In the genomic region with DNA sequence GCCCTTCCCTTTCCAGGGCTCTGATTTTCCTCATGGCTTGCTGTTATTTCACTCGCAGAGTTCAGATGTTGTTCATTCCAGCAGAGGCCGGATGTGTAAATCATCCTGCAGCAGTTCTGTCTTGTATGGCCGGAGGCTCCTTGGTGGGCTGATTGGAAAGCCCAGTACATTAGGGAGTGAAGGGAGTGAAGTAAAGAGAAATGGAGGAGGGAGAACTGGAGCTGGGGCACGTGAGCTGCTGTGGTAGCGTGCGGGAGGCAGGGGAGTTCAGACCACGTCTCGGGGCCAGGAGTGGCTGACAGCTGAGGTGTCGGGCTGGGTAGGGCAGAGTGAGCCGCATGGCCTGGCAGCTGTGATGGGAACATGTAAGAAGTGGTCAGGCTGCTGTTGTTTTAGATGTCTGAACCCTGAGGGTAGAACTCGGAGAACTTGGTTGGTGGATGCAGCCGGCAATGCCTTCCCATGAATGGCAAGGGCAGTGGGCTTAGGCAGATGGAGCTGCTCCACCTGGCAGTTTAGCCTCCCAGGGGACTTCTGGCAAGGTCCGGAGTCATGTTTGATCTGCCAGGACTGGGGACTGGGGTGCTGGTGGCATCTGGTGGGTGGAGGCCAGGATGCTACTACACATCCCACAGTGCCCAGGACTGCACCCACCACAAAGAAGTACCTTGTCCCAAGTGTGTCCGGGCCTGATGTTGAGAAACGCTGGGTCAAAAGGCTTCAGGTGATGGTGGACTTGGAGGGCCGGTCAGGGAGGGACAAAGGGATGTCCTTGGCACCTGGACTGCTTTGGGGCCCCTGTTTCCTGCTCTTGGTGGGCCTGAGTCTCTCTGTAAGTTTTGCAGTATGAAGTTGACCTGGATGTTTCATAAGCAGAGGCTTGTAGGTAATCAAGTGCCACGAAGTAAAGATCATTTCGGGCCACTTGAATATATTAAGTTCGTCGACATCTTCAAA, we compare ENCODE assay signal across 10 cellular contexts. TPM values are rescaled to one million over a fixed set of nuclear protein-coding genes. Genes with fewer than 3 reads are reported as not detected.
DNase-seq lines count a peak whose midpoint lies in the region; TF ChIP-seq lines count a peak whose summit lies in the region.
"Had no signal": no experiment of that assay in that cellular context is flagged by ENCODE, and none has a peak within 500 bp of the region (broad histone marks: within the 10 kb centered on the region; RNA-seq: fewer than 3 reads in every experiment).

No MANE protein-coding gene starts in this region.

- no peak for TF ChIP-seq POLR2A in stomach (IDR thresholded peaks at IDR 0.05)

- peak overlapping the region; percentile 62 to 82 (median 75) for H3K27ac ChIP-seq in stomach
- H3K27ac ChIP-seq: VCaP had no signal

- intact Hi-C loops in stomach (cut with DNase I; ENCODE audit: low total_unique reads): no loop called here

- H3K4me1 ChIP-seq in stomach: peaks cover 53 to 94% (median 73%) of the 10 kb centered on the region in 4 donors

- no peaks in the 10 kb centered on the region for H3K9me3 ChIP-seq in stomach

- H3K27me3 ChIP-seq in kidney epithelial cell (ENCODE audit: control insufficient read depth, insufficient read depth, low read length): no peaks in the 10 kb centered on the region
- no peaks in the 10 kb centered on the region for H3K27me3 ChIP-seq in stomach

- TF ChIP-seq CTCF in brain (conservative IDR thresholded peaks at IDR 0.05) (no peak), kidney epithelial cell (IDR thresholded peaks at IDR 0.05; ENCODE audit: insufficient read depth, low read length, poor library complexity, severe bottlenecking) (no peak), stomach (IDR thresholded peaks at IDR 0.05) (no peak)

- WGBS in stomach, 5 donors: 73 to 85% (median 77%) methylated on average over 20 of the region's 20 CpGs

- no peaks in the 10 kb centered on the region for H3K9me3 Mint-ChIP-seq in brain
- H3K9me3 Mint-ChIP-seq: naive thymus-derived CD4-positive, alpha-beta T cell had no signal

- H3K4me3 ChIP-seq in kidney epithelial cell (ENCODE audit: low read depth, low read length) (no peak overlapping the region), stomach (no peak overlapping the region)

- H3K36me3 ChIP-seq in kidney epithelial cell (ENCODE audit: control insufficient read depth, insufficient read depth, low read length): no peaks in the 10 kb centered on the region
- H3K36me3 ChIP-seq in stomach: no peaks in the 10 kb centered on the region

- H3K27me3 Mint-ChIP-seq in brain: no peaks in the 10 kb centered on the region

- H3K4me1 Mint-ChIP-seq in brain: peaks cover 95% of the 10 kb centered on the region

- H3K27ac Mint-ChIP-seq in brain: peak overlapping the region; percentile 15 to 87 (median 60)
- H3K27ac Mint-ChIP-seq: naive thymus-derived CD4-positive, alpha-beta T cell had no signal

- peaks cover 2% of the 10 kb centered on the region for H3K36me3 Mint-ChIP-seq in brain
- H3K36me3 Mint-ChIP-seq: naive thymus-derived CD4-positive, alpha-beta T cell had no signal

- DNase-seq in HK-2 (ENCODE audit: unreplicated experiment) (peak; percentile 59), kidney epithelial cell (ENCODE audit: low read depth) (peak; percentile 60), stomach (no peak), NOMO-1 treated with DMSO at 0.1 percent for 48 hours (lab: John Stamatoyannopoulos, UW; ENCODE audit: unreplicated experiment) (no peak), SHP77 treated with DMSO at 0.1 percent for 48 hours (lab: John Stamatoyannopoulos, UW) (no peak), retina (no peak)
- DNase-seq in stimulated activated naive CD4-positive, alpha-beta T cell treated with Interleukin-2 at 50 U/mL for 16 hours (lab: John Stamatoyannopoulos, UW): no peak
- DNase-seq: naive thymus-derived CD4-positive, alpha-beta T cell had no signal

- TF ChIP-seq EP300 in stomach (IDR thresholded peaks at IDR 0.05): no peak

- H3K4me3 Mint-ChIP-seq in brain: peak overlapping the region in 1 of 5 experiments; percentile 22
- H3K4me3 Mint-ChIP-seq: naive thymus-derived CD4-positive, alpha-beta T cell had no signal

RNA-seq across cellular contexts. Expression of gene ASAP2, which starts 29.1 kb away (rescaled TPM):
- polyA plus RNA-seq in brain (ENCODE audit: insufficient read depth, low read depth, low replicate concordance): 7.0 TPM
- total RNA-seq in kidney epithelial cell: 38.1 and 42.2 TPM in 2 replicates
- total RNA-seq in stomach: 10 to 100 TPM; 32.1 to 55.4 (median 37.1) TPM
- polyA plus RNA-seq in stomach: 10 to 100 TPM in 1 of 3 donors, 1 to 10 TPM in 2; 9.7 to 25.1 (median 9.8) TPM
- polyA plus RNA-seq: naive thymus-derived CD4-positive, alpha-beta T cell had no signal

Comparison
In these comparisons a context has a peak if more than half of its experiments do, and no peak if none do; other contexts are left out.
1. DNase-seq: peak in HK-2 (single experiment) and kidney epithelial cell (single experiment); none in stomach (single experiment), stimulated activated naive CD4-positive, alpha-beta T cell treated with Interleukin-2 at 50 U/mL for 16 hours (single experiment), NOMO-1 treated with DMSO at 0.1 percent for 48 hours (single experiment), SHP77 treated with DMSO at 0.1 percent for 48 hours (single experiment) and retina (single experiment).